7 cellular contexts compared by ENCODE assay signal in the genomic region with DNA sequence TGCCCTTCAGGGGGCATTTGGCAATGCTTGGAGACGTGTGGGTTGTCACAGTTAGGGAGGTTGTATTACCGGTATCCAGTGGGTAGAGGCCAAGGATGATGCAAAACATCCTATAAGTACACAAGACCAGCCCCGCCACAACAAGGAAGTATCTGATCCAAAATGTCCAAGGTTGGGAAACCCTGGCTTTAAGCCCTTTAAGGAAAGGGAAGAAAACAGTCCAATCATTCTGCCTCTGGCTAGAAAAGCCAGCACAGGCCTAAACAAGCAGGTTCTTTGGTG. TPM values are rescaled to one million over a fixed set of nuclear protein-coding genes. Genes with fewer than 3 reads are reported as not detected.
A peak's percentile ranks its signal among the peaks of the same experiment; 100 is the strongest.
DNase-seq lines count a peak whose midpoint lies in the region; ATAC-seq and TF ChIP-seq lines count a peak whose summit lies in the region.

No MANE protein-coding gene starts in this region.

- ATAC-seq in heart left ventricle (peak in 2 of 4 donors; percentile 1), HG03039 (IDR thresholded peaks at IDR 0.05; ENCODE audit: unreplicated experiment) (no peak)

- intact Hi-C loops in heart left ventricle (cut with DNase I), result loop anchor here in 9 of 10 donors (1.0 to 5.0 kb wide), 11 partner anchors 27 to 88 kb away; no protein-coding TSS in a partner anchor

- TF ChIP-seq CTCF in heart left ventricle (IDR thresholded peaks at IDR 0.05), result no peak

- H3K36me3 ChIP-seq in heart left ventricle, result no peaks in the 10 kb centered on the region

- H3K27ac ChIP-seq in heart left ventricle (peak overlapping the region; percentile 94 to 99 (median 98)), skin epidermis (peak overlapping the region; percentile 55 to 100 (median 98))

- H3K4me1 ChIP-seq in heart left ventricle, result peaks cover 29 to 76% (median 67%) of the 10 kb centered on the region in 12 donors

- H3K9me3 ChIP-seq in heart left ventricle, result no peaks in the 10 kb centered on the region

- DNase-seq in HT-29 (ENCODE audit: low spot score) (peak; percentile 91), SKM-1 treated with dmso at 0.1 percent for 144 hours (lab: John Stamatoyannopoulos, UW; ENCODE audit: unreplicated experiment) (peak; percentile 52), heart left ventricle (peak in 1 of 5 donors; percentile 32), activated T-cell treated with anti-CD3 and anti-CD28 coated beads for 4 hours (no peak)
- no peak for DNase-seq in stimulated activated naive CD4-positive, alpha-beta T cell (lab: John Stamatoyannopoulos, UW)

- TF ChIP-seq POLR2A in heart left ventricle (IDR thresholded peaks at IDR 0.05), result no peak

- H3K27me3 ChIP-seq in heart left ventricle, result no peaks in the 10 kb centered on the region

- WGBS in heart left ventricle, 4 donors, result 5 to 37% (median 16%) methylated on average over 3 of the region's 3 CpGs

- H3K4me3 ChIP-seq in heart left ventricle (peak overlapping the region in 1 of 12 donors; percentile 25), skin epidermis (peak overlapping the region in 1 of 7 experiments; percentile 18)

RNA-seq across cellular contexts. Expression of a gene that starts 3.6 kb away (rescaled TPM):
- 30.9 and 35.6 TPM in 2 replicates for total RNA-seq in HT-29 (2014; rRNA removed; shearing (Covaris generic))
- total RNA-seq in heart left ventricle, result 10 to 100 TPM; 21.7 to 46.4 (median 28.9) TPM
- polyA plus RNA-seq in heart left ventricle, result 10 to 100 TPM; 11.3 to 11.9 TPM

Comparison
In these comparisons a context has a peak if more than half of its experiments do, and no peak if none do; other contexts are left out.
1. DNase-seq: peak in HT-29 (single experiment) and SKM-1 treated with dmso at 0.1 percent for 144 hours (single experiment); none in activated T-cell treated with anti-CD3 and anti-CD28 coated beads for 4 hours (single experiment) and stimulated activated naive CD4-positive, alpha-beta T cell (0 of 6).